In the genomic region with DNA sequence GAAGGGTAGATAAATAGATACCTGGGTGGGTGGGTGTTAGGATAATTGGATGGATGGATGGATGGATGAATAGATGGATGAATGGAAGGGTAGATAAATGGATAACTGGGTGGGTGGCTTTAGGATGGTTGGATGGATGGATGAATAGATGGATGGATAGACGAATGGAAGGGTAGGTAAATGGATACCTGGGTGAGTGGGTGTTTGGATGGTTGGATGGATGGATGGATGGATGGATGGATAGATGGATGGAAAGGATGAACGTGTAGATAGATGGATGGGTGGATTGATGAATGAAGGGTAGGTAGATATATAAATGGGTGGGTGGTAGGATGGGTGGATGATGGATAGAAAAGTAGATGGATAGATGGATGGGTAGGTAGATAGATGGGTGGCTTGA, we compare ENCODE assay signal across 30 cellular contexts.
"Had no signal": no experiment of that assay in that cellular context is flagged by ENCODE, and none has a peak within 500 bp of the region (broad histone marks: within the 10 kb centered on the region; RNA-seq: fewer than 3 reads in every experiment).

No MANE protein-coding gene starts in this region.

- DNase-seq: activated CD4-positive, alpha-beta memory T cell treated with anti-CD3 and anti-CD28 coated beads, Interleukin-2, amount 10 ng/mL, durations not matched to agents 7 days and 5 days; activated CD4-positive, alpha-beta T cell treated with anti-CD3 and anti-CD28 coated beads for 1 hour; activated CD4-positive, alpha-beta T cell treated with anti-CD3 and anti-CD28 coated beads for 48 hours; activated CD4-positive, CD25-positive, alpha-beta regulatory T cell; activated CD8-positive, alpha-beta memory T cell treated with anti-CD3 and anti-CD28 coated beads for 24 hours; activated CD8-positive, alpha-beta memory T cell treated with anti-CD3 and anti-CD28 coated beads, Interleukin-2, amount 10 ng/mL, durations not matched to agents 7 days and 5 days; activated CD8-positive, alpha-beta memory T cell treated with anti-CD3 and anti-CD28 coated beads, Interleukin-2, amount 50 U/mL, for 48 hours; activated effector memory CD4-positive, alpha-beta T cell treated with anti-CD3 and anti-CD28 coated beads, Interleukin-2, amount 50 U/mL, for 16 hours; activated naive CD4-positive, alpha-beta T cell; activated T-cell treated with anti-CD3 and anti-CD28 coated beads, Interleukin-2, amount 50 U/mL, for 48 hours; amniotic stem cell; aorta; brain microvascular endothelial cell; central memory CD4-positive, alpha-beta T cell; Kasumi-1; KBM-7; MG63; NCI-H1048; NCI-H1105 treated with DMSO at 0.1 percent for 48 hours; NCI-H1436; NCI-H1930; NCI-H2081 treated with DMSO at 0.1 percent for 48 hours; NCI-H345; NCI-H524 treated with DMSO at 0.1 percent for 48 hours; PC-9; Right ventricle myocardium superior; T1000; WERI-Rb-1 had no signal

- H3K4me1 Mint-ChIP-seq: activated T-helper 17 cell treated with anti-CD3 and anti-CD28 coated beads, Interleukin-2, amount 50 U/mL, for 72 hours had no signal

- H3K36me3 ChIP-seq: brain microvascular endothelial cell, MG63, WERI-Rb-1 had no signal

- ATAC-seq: activated CD8-positive, alpha-beta memory T cell treated with anti-CD3 and anti-CD28 coated beads, Interleukin-2, amount 10 ng/mL, durations not matched to agents 7 days and 5 days; activated naive CD4-positive, alpha-beta T cell treated with anti-CD3 and anti-CD28 coated beads, Interleukin-2, amount 50 U/mL, for 72 hours; activated T-helper 17 cell treated with anti-CD3 and anti-CD28 coated beads, Interleukin-2, amount 50 U/mL, for 72 hours had no signal

- H3K27ac ChIP-seq: brain microvascular endothelial cell, PC-9, WERI-Rb-1 had no signal

- H3K9me3 Mint-ChIP-seq: activated CD4-positive, alpha-beta memory T cell treated with anti-CD3 and anti-CD28 coated beads, Interleukin-2, amount 10 ng/mL, durations not matched to agents 7 days and 5 days; activated naive CD4-positive, alpha-beta T cell treated with anti-CD3 and anti-CD28 coated beads, Interleukin-2, amount 50 U/mL, for 72 hours; activated T-helper 17 cell treated with anti-CD3 and anti-CD28 coated beads, Interleukin-2, amount 50 U/mL, for 72 hours had no signal

- H3K4me3 Mint-ChIP-seq: activated CD4-positive, alpha-beta memory T cell treated with anti-CD3 and anti-CD28 coated beads, Interleukin-2, amount 10 ng/mL, durations not matched to agents 7 days and 5 days; activated CD8-positive, alpha-beta memory T cell treated with anti-CD3 and anti-CD28 coated beads, Interleukin-2, amount 10 ng/mL, durations not matched to agents 7 days and 5 days; activated T-helper 17 cell treated with anti-CD3 and anti-CD28 coated beads, Interleukin-2, amount 50 U/mL, for 72 hours had no signal

- H3K27ac Mint-ChIP-seq: activated CD4-positive, alpha-beta memory T cell treated with anti-CD3 and anti-CD28 coated beads, Interleukin-2, amount 10 ng/mL, durations not matched to agents 7 days and 5 days; activated CD8-positive, alpha-beta memory T cell treated with anti-CD3 and anti-CD28 coated beads, Interleukin-2, amount 10 ng/mL, durations not matched to agents 7 days and 5 days; activated naive CD4-positive, alpha-beta T cell treated with anti-CD3 and anti-CD28 coated beads, Interleukin-2, amount 50 U/mL, for 72 hours; activated T-helper 17 cell treated with anti-CD3 and anti-CD28 coated beads, Interleukin-2, amount 50 U/mL, for 72 hours had no signal

- H3K4me2 ChIP-seq: PC-9 had no signal

- H2AFZ ChIP-seq: PC-9 had no signal

- H3K36me3 Mint-ChIP-seq: activated CD8-positive, alpha-beta memory T cell treated with anti-CD3 and anti-CD28 coated beads, Interleukin-2, amount 10 ng/mL, durations not matched to agents 7 days and 5 days; activated naive CD4-positive, alpha-beta T cell treated with anti-CD3 and anti-CD28 coated beads, Interleukin-2, amount 50 U/mL, for 72 hours had no signal

- H3K4me3 ChIP-seq: MG63, PC-9 had no signal

- H3K27me3 ChIP-seq: MG63 had no signal
